ENCODE assay signal across 9 cellular contexts in genomic region chr13:28707629-28708427, GRCh38. TPM values are rescaled to one million over a fixed set of nuclear protein-coding genes. Genes with fewer than 3 reads are reported as not detected.
DNase-seq lines count a peak whose midpoint lies in the region; ATAC-seq and TF ChIP-seq lines count a peak whose summit lies in the region.
"Had no signal": no experiment of that assay in that cellular context is flagged by ENCODE, and none has a peak within 500 bp of the region (broad histone marks: within the 10 kb centered on the region; RNA-seq: fewer than 3 reads in every experiment).

No MANE protein-coding gene starts in this region.

- 88 to 92% methylated on average over 5 of the region's 5 CpGs for WGBS in heart right ventricle, 2 donors

- TF ChIP-seq CTCF in heart right ventricle (IDR thresholded peaks at IDR 0.05), result no peak

- H3K9me3 ChIP-seq in heart right ventricle, result no peaks in the 10 kb centered on the region

- ATAC-seq in GM18867 (IDR thresholded peaks at IDR 0.05; ENCODE audit: unreplicated experiment) (peak; percentile 98), HG02973 (IDR thresholded peaks at IDR 0.05; ENCODE audit: unreplicated experiment) (peak; percentile 99), heart right ventricle (peak in 6 of 8 donors; percentile 26 to 73 (median 53))

- intact Hi-C loops in heart right ventricle (cut with DNase I), result no loop called here

- H3K36me3 ChIP-seq in heart right ventricle, result peaks cover 0 to 78% (median 19%) of the 10 kb centered on the region in 9 donors
- H3K36me3 ChIP-seq: cardiac muscle cell had no signal

- no peaks in the 10 kb centered on the region for H3K27me3 ChIP-seq in heart right ventricle
- H3K27me3 ChIP-seq: cardiac muscle cell had no signal

- H3K27ac ChIP-seq in heart right ventricle, result peak overlapping the region in 1 of 10 donors; percentile 46
- H3K27ac ChIP-seq: cardiac muscle cell had no signal

- H3K4me1 ChIP-seq in heart right ventricle, result peaks cover 0 to 31% (median 0%) of the 10 kb centered on the region in 9 donors

- DNase-seq in AG08395 (ENCODE audit: low spot score), result peak; percentile 62
- peak; percentile 83 for DNase-seq in RPMI7951 (ENCODE audit: low read depth)
- no peak for DNase-seq in heart right ventricle
- no peak for DNase-seq in activated effector memory CD4-positive, alpha-beta T cell treated with Interleukin-2 at 50 U/mL for 16 hours
- DNase-seq in SHP77 (lab: John Stamatoyannopoulos, UW), result no peak
- DNase-seq in OCI-M2 (lab: John Stamatoyannopoulos, UW; ENCODE audit: unreplicated experiment), result no peak

- no peak overlapping the region for H3K4me3 ChIP-seq in heart right ventricle
- H3K4me3 ChIP-seq: cardiac muscle cell had no signal

RNA-seq across cellular contexts. Expression of gene SLC46A3, which starts 10.9 kb away (rescaled TPM):
- 7.6 and 8.4 TPM in 2 replicates for total RNA-seq in RPMI7951 (2014; rRNA removed; shearing (Covaris generic))
- 10 to 100 TPM in 9 of 10 donors, 1 to 10 TPM in 1; 9.1 to 19.3 (median 13.0) TPM for total RNA-seq in heart right ventricle
- polyA plus RNA-seq in heart right ventricle, result 10 to 100 TPM; 10.6 to 13.8 TPM

RNA-seq across cellular contexts. Expression of gene POMP, which starts 48.9 kb away (rescaled TPM):
- 162 and 172 TPM in 2 replicates for total RNA-seq in RPMI7951 (2014; rRNA removed; shearing (Covaris generic))
- total RNA-seq in heart right ventricle, result 100 to 1,000 TPM in 7 of 10 donors, 10 to 100 TPM in 3; 91.7 to 120 (median 101) TPM
- polyA plus RNA-seq in heart right ventricle, result 100 to 1,000 TPM in 1 of 2 donors, 10 to 100 TPM in 1; 69.1 to 134 TPM

Comparison
In these comparisons a context has a peak if more than half of its experiments do, and no peak if none do; other contexts are left out.
1. DNase-seq: peak in AG08395 (single experiment) and RPMI7951 (single experiment); none in heart right ventricle (0 of 2), activated effector memory CD4-positive, alpha-beta T cell treated with Interleukin-2 at 50 U/mL for 16 hours (single experiment), SHP77 (0 of 2) and OCI-M2 (single experiment).
2. Peak in every context shown above with its lines, with median percentiles within 50 percentile points of each other: ATAC-seq.